18 cellular contexts compared by ENCODE assay signal in the genomic region with DNA sequence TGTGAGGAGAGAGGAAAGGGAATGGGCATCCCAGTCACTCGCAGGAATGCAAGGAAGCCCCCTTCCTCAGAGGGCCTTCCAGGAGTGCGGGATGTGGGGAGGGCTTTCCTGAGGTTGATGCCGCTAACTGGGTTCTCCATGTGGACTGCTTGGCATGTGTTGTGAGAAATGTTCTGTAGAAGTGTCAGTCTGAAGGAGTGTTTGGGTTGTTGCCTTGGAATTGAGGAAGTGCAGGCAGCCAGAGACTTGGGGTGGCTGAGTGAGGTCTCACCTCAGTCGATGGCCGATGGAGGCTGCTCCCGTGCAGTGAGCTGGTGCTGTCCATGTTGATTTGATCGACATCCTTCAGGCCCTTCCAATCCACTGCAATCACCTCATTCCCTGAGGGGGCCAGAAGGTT. TPM values are rescaled to one million over a fixed set of nuclear protein-coding genes. Genes with fewer than 3 reads are reported as not detected.
"Had no signal": no experiment of that assay in that cellular context is flagged by ENCODE, and none has a peak within 500 bp of the region (broad histone marks: within the 10 kb centered on the region; RNA-seq: fewer than 3 reads in every experiment).

No MANE protein-coding gene starts in this region.

- H3K9me3 Mint-ChIP-seq: stimulated activated naive CD8-positive, alpha-beta T cell treated with anti-CD3 and anti-CD28 coated beads, Interleukin-15, Interleukin-2, amounts not matched to agents 100 ng/mL and 50 ng/mL, for 24 hours had no signal

- H3K4me3 ChIP-seq: psoas muscle, upper lobe of left lung had no signal

- DNase-seq: activated CD4-positive, alpha-beta T cell treated with anti-CD3 and anti-CD28 coated beads for 1 hour; activated CD4-positive, alpha-beta T cell treated with anti-CD3 and anti-CD28 coated beads, Interleukin-2, amount 50 U/mL, for 4 hours; activated naive CD4-positive, alpha-beta T cell treated with Interleukin-2 at 50 U/mL for 16 hours; activated T-cell treated with anti-CD3 and anti-CD28 coated beads for 4 hours; aorta; hippocampal formation; kidney; left ventricle myocardium superior; psoas muscle; T-helper 1 cell; upper lobe of left lung had no signal

- H3K9me3 ChIP-seq: psoas muscle, upper lobe of left lung had no signal

- H3K27ac ChIP-seq: psoas muscle, upper lobe of left lung, VCaP had no signal

- ATAC-seq: esophagus mucosa, left ventricle myocardium superior, psoas muscle, sciatic nerve had no signal

- H3K36me3 ChIP-seq: upper lobe of left lung had no signal

- H3K27ac Mint-ChIP-seq: stimulated activated naive CD8-positive, alpha-beta T cell treated with anti-CD3 and anti-CD28 coated beads, Interleukin-15, Interleukin-2, amounts not matched to agents 100 ng/mL and 50 ng/mL, for 24 hours had no signal

- H3K4me1 ChIP-seq: psoas muscle had no signal

RNA-seq across cellular contexts. Expression of gene CLCN1, which starts 43.9 kb away (rescaled TPM):
- total RNA-seq: aorta, left ventricle myocardium superior, osteocyte, sciatic nerve, temporal lobe had no signal
- polyA plus RNA-seq: aorta, neural cell had no signal

RNA-seq across cellular contexts. Expression of gene EPHA1, which starts 48.9 kb away (rescaled TPM):
- total RNA-seq: left ventricle myocardium superior, osteocyte had no signal
- polyA plus RNA-seq: neural cell had no signal
